ENCODE assay signal across 23 cellular contexts in genomic region chr18:12023375-12023774, GRCh38. TPM values are rescaled to one million over a fixed set of nuclear protein-coding genes. Genes with fewer than 3 reads are reported as not detected.
DNase-seq lines count a peak whose midpoint lies in the region; ATAC-seq, FAIRE-seq and TF ChIP-seq lines count a peak whose summit lies in the region.
"Had no signal": no experiment of that assay in that cellular context is flagged by ENCODE, and none has a peak within 500 bp of the region (broad histone marks: within the 10 kb centered on the region; RNA-seq: fewer than 3 reads in every experiment).

No MANE protein-coding gene starts in this region.

- ATAC-seq in effector memory CD8-positive, alpha-beta T cell (replicated peaks), result no peak
- ATAC-seq in upper lobe of right lung (no peak), lower lobe of right lung (no peak)
- ATAC-seq: A549 had no signal

- FAIRE-seq in keratinocyte (lab: Jason Lieb, UNC) (peak; percentile 26), small intestine (lab: Jason Lieb, UNC) (no peak)
- FAIRE-seq: A549, D721Med, GM18507, HTR-8/SVneo had no signal

- H3K4me2 ChIP-seq in keratinocyte (ENCODE audit: control insufficient read depth, extremely low read depth, insufficient read depth, low read depth, low read length), result peak overlapping the region; percentile 35
- H3K4me2 ChIP-seq: A549, PC-9 had no signal

- peak overlapping the region; percentile 80 for H3K27ac ChIP-seq in RWPE1
- peak overlapping the region; percentile 6 for H3K27ac ChIP-seq in keratinocyte (ENCODE audit: control insufficient read depth, insufficient read depth, low read length)
- H3K27ac ChIP-seq in small intestine (ENCODE audit: low read depth in 1 of 2, low read length in 1 of 2), result peak overlapping the region in 1 of 2 donors; percentile 42
- no peak overlapping the region for H3K27ac ChIP-seq in upper lobe of right lung
- no peak overlapping the region for H3K27ac ChIP-seq in lower lobe of right lung
- H3K27ac ChIP-seq: A549, GM23248, PC-9 had no signal

- H3K79me2 ChIP-seq in keratinocyte (ENCODE audit: control insufficient read depth, insufficient read depth, low read length), result no peaks in the 10 kb centered on the region

- no peak overlapping the region for H3K4me3 ChIP-seq in keratinocyte (ENCODE audit: control insufficient read depth in 2 of 3, extremely low read depth in 1 of 3, insufficient read depth in 2 of 3, low read depth in 1 of 3, low read length in 3 of 3)
- H3K4me3 ChIP-seq in small intestine (ENCODE audit: low read depth in 1 of 2, low read length in 2 of 2), result no peak overlapping the region
- H3K4me3 ChIP-seq in upper lobe of right lung, result no peak overlapping the region
- H3K4me3 ChIP-seq in lower lobe of right lung, result no peak overlapping the region
- H3K4me3 ChIP-seq: A549, GM23248, HAP-1, PC-9 had no signal

- dilution Hi-C loops in keratinocyte (cut with MboI; ENCODE audit: extremely low pct_ligation_motif_present, low sequenced_read_pairs), result no loop called here

- H3K9me3 ChIP-seq in keratinocyte (ENCODE audit: control insufficient read depth, low read depth, low read length), result no peaks in the 10 kb centered on the region
- H3K9me3 ChIP-seq in small intestine (ENCODE audit: control insufficient read depth, low read depth), result no peaks in the 10 kb centered on the region
- H3K9me3 ChIP-seq in upper lobe of right lung, result no peaks in the 10 kb centered on the region
- no peaks in the 10 kb centered on the region for H3K9me3 ChIP-seq in lower lobe of right lung
- H3K9me3 ChIP-seq: A549, BE2C, HAP-1 had no signal

- intact Hi-C loops in upper lobe of right lung (cut with DNase I), result no loop called here
- intact Hi-C loops in lower lobe of right lung (cut with DNase I), result no loop called here

- no peaks in the 10 kb centered on the region for H3K27me3 Mint-ChIP-seq in chondrocyte (ENCODE audit: low read depth)
- H3K27me3 Mint-ChIP-seq in effector memory CD8-positive, alpha-beta T cell, result no peaks in the 10 kb centered on the region

- H3K9ac ChIP-seq in keratinocyte (ENCODE audit: control insufficient read depth, extremely low read depth, insufficient read depth, low read length), result no peak overlapping the region
- H3K9ac ChIP-seq: GM23248 had no signal

- H3K4me1 Mint-ChIP-seq in chondrocyte (ENCODE audit: low read depth), result no peaks in the 10 kb centered on the region
- no peaks in the 10 kb centered on the region for H3K4me1 Mint-ChIP-seq in effector memory CD8-positive, alpha-beta T cell (ENCODE audit: low read depth in 2 of 2)

- H3K4me3 Mint-ChIP-seq in chondrocyte (ENCODE audit: unreplicated experiment), result no peak overlapping the region
- H3K4me3 Mint-ChIP-seq in effector memory CD8-positive, alpha-beta T cell, result no peak overlapping the region

- WGBS in small intestine, 3 donors, result 50 to 80% (median 58%) methylated on average over 3 of the region's 3 CpGs

- H3K36me3 Mint-ChIP-seq in chondrocyte (ENCODE audit: low read depth), result peaks cover 2% of the 10 kb centered on the region
- H3K36me3 Mint-ChIP-seq in effector memory CD8-positive, alpha-beta T cell (ENCODE audit: insufficient read depth), result peaks cover 3% of the 10 kb centered on the region

- H3K9me1 ChIP-seq in keratinocyte (ENCODE audit: control insufficient read depth, extremely low read depth, insufficient read depth, low read length), result no peaks in the 10 kb centered on the region

- no peak for TF ChIP-seq CTCF in RWPE1 (conservative IDR thresholded peaks at IDR 0.05; ENCODE audit: low read depth)
- TF ChIP-seq CTCF in chondrocyte (IDR thresholded peaks at IDR 0.05), result no peak
- no peak for TF ChIP-seq CTCF in keratinocyte (optimal IDR thresholded peaks at IDR 0.05 in 1 of 3, IDR thresholded peaks at IDR 0.05 in 1 of 3, conservative IDR thresholded peaks at IDR 0.05 in 1 of 3; ENCODE audit: extremely low read depth in 1 of 3, insufficient read depth in 2 of 3, low read length in 3 of 3)
- no peak for TF ChIP-seq CTCF in upper lobe of right lung (IDR thresholded peaks at IDR 0.05)
- no peak for TF ChIP-seq CTCF in lower lobe of right lung (IDR thresholded peaks at IDR 0.05)

- CTCF ChIA-PET in RWPE1 (lab: Yijun Ruan, JAX), result interaction anchor here (0.6 to 1.4 kb wide), 6 partner anchors 15 to 115 kb away, joined by 3 to 8 read pairs (median 3); partner anchors contain the start of gene MPPE1

- H3K36me3 ChIP-seq in keratinocyte (ENCODE audit: control insufficient read depth in 2 of 2, extremely low read depth in 1 of 2, insufficient read depth in 2 of 2, low read length in 2 of 2), result no peaks in the 10 kb centered on the region
- peaks cover 0 to 3% of the 10 kb centered on the region in 2 donors for H3K36me3 ChIP-seq in small intestine (ENCODE audit: control insufficient read depth in 2 of 2, insufficient read depth in 2 of 2, low read length in 2 of 2)
- H3K36me3 ChIP-seq in upper lobe of right lung, result peaks cover 2% of the 10 kb centered on the region
- H3K36me3 ChIP-seq in lower lobe of right lung, result peaks cover 15% of the 10 kb centered on the region
- H3K36me3 ChIP-seq: BE2C had no signal

- H3K9me3 Mint-ChIP-seq in chondrocyte (ENCODE audit: low read depth), result no peaks in the 10 kb centered on the region
- H3K9me3 Mint-ChIP-seq in effector memory CD8-positive, alpha-beta T cell, result no peaks in the 10 kb centered on the region

- no peaks in the 10 kb centered on the region for H4K20me1 ChIP-seq in keratinocyte (ENCODE audit: control insufficient read depth, extremely low read depth, insufficient read depth, low read length)

- POLR2A ChIA-PET in RWPE1 (lab: Yijun Ruan, JAX; ENCODE audit: low non-redundant PET), result interaction anchor here (0.5 kb wide), 1 partner anchor 131 kb away, joined by 4 read pairs; no protein-coding TSS in a partner anchor

- DNase-seq in RWPE1 (ENCODE audit: low spot score) (no peak), chondrocyte (ENCODE audit: low spot score) (peak; percentile 20), keratinocyte (ENCODE audit: low read depth, low spot score) (peak; percentile 54), small intestine (peak; percentile 67), upper lobe of right lung (no peak), HK-2 (ENCODE audit: unreplicated experiment) (no peak), lower lobe of right lung (no peak)
- DNase-seq in effector memory CD8-positive, alpha-beta T cell, result no peak
- DNase-seq: BE2C, DMS53, GDM1, GM23248, KG1, NCI-H1092 treated with DMSO at 0.1 percent for 48 hours, NCI-H1436 treated with DMSO at 0.1 percent for 48 hours, NCI-H1930, NCI-H510A, PC-9 had no signal

- peak overlapping the region; percentile 54 for H2AFZ ChIP-seq in keratinocyte (ENCODE audit: control insufficient read depth, low read length)
- H2AFZ ChIP-seq: GM23248, PC-9 had no signal

- peaks cover 38% of the 10 kb centered on the region for H3K4me1 ChIP-seq in keratinocyte (ENCODE audit: control insufficient read depth, extremely low read depth, insufficient read depth, low read length)
- peaks cover 0 to 4% of the 10 kb centered on the region in 2 donors for H3K4me1 ChIP-seq in small intestine (ENCODE audit: control insufficient read depth in 2 of 2, insufficient read depth in 1 of 2, low read depth in 1 of 2, low read length in 1 of 2)
- H3K4me1 ChIP-seq in upper lobe of right lung, result no peaks in the 10 kb centered on the region
- H3K4me1 ChIP-seq in lower lobe of right lung, result peaks cover 6% of the 10 kb centered on the region
- H3K4me1 ChIP-seq: A549, BE2C, HAP-1 had no signal

- H3K27ac Mint-ChIP-seq in chondrocyte (ENCODE audit: unreplicated experiment), result no peak overlapping the region
- H3K27ac Mint-ChIP-seq in effector memory CD8-positive, alpha-beta T cell, result no peak overlapping the region

- no peaks in the 10 kb centered on the region for H3K27me3 ChIP-seq in keratinocyte (ENCODE audit: control insufficient read depth, extremely low read depth, insufficient read depth, low read length)
- no peaks in the 10 kb centered on the region for H3K27me3 ChIP-seq in small intestine (ENCODE audit: control insufficient read depth in 2 of 2, insufficient read depth in 2 of 2, low read length in 2 of 2)
- no peaks in the 10 kb centered on the region for H3K27me3 ChIP-seq in upper lobe of right lung
- H3K27me3 ChIP-seq in lower lobe of right lung (ENCODE audit: low read depth), result no peaks in the 10 kb centered on the region
- H3K27me3 ChIP-seq: BE2C had no signal

RNA-seq across cellular contexts. Expression of gene IMPA2, which starts 42.1 kb away (rescaled TPM):
- total RNA-seq in chondrocyte, result 10.8 to 25.1 TPM (median 10.9 TPM) in 3 replicates
- polyA plus RNA-seq in keratinocyte, result 9.9 to 18.7 TPM (median 17.6 TPM) in 3 replicates
- polyA plus RNA-seq in keratinocyte (2011; ENCODE audit: low read depth), result 66.4 TPM
- polyA plus RNA-seq in keratinocyte (2011; cell fraction: cytosol; rRNA removed), result 11.2 and 14.0 TPM in 2 replicates
- polyA plus RNA-seq in keratinocyte (2011; cell fraction: nucleus; rRNA removed), result 11.4 TPM in 2 replicates
- polyA plus RNA-seq in keratinocyte (2012; ENCODE audit: low replicate concordance), result 11.0 and 143 TPM in 2 replicates
- polyA minus RNA-seq in keratinocyte, result 12.0 to 15.1 TPM (median 12.1 TPM) in 3 replicates
- 12.5 TPM for polyA minus RNA-seq in keratinocyte (2011; cell fraction: cytosol; rRNA and poly(A)+ RNA removed)
- polyA minus RNA-seq in keratinocyte (2011; cell fraction: nucleus; rRNA and poly(A)+ RNA removed), result 4.2 and 4.6 TPM in 2 replicates
- 10 to 100 TPM; 22.6 to 58.3 (median 26.7) TPM for polyA plus RNA-seq in small intestine
- total RNA-seq in upper lobe of right lung, result 54.6 TPM
- 54.2 TPM for total RNA-seq in lower lobe of right lung

Comparison
In these comparisons a context has a peak if more than half of its experiments do, and no peak if none do; other contexts are left out.
1. DNase-seq: peak in chondrocyte (single experiment), keratinocyte (single experiment) and small intestine (single experiment); none in RWPE1 (single experiment), effector memory CD8-positive, alpha-beta T cell (0 of 3), upper lobe of right lung (single experiment), HK-2 (single experiment) and lower lobe of right lung (single experiment).
2. H3K27ac ChIP-seq: peak in RWPE1 (single experiment) and keratinocyte (single experiment); none in upper lobe of right lung (single experiment) and lower lobe of right lung (single experiment).